7 cellular contexts compared by ENCODE assay signal in genomic region chr5:36728697-36729543, GRCh38.
DNase-seq lines count a peak whose midpoint lies in the region; ATAC-seq and TF ChIP-seq lines count a peak whose summit lies in the region.

No MANE protein-coding gene starts in this region.

- CTCF ChIA-PET in OCI-LY7 (lab: Charles Lee; ENCODE audit: unreplicated experiment): interaction anchor here (0.7 kb wide), 1 partner anchor 17 kb away, joined by 4 read pairs; no protein-coding TSS in a partner anchor

- no peaks in the 10 kb centered on the region for H3K27me3 ChIP-seq in lung (ENCODE audit: control insufficient read depth, insufficient read depth)

- in situ Hi-C loops in KBM-7 (cut with MboI; ENCODE audit: low pct_unique_long_range_greater_than_20kb, low sequenced_read_pairs): loop anchor here (25.0 kb wide), 1 partner anchor 133 kb away; no protein-coding TSS in a partner anchor

- H3K79me2 ChIP-seq in OCI-LY7 (ENCODE audit: insufficient read depth, low read depth, low read length): no peaks in the 10 kb centered on the region

- no peaks in the 10 kb centered on the region for H3K9me3 ChIP-seq in OCI-LY7 (ENCODE audit: low read length)
- H3K9me3 ChIP-seq in lung (ENCODE audit: control insufficient read depth in 2 of 2, insufficient read depth in 1 of 2, low read length in 1 of 2): no peaks in the 10 kb centered on the region

- no peak overlapping the region for H3K4me3 ChIP-seq in OCI-LY7 (ENCODE audit: low read depth, low read length, poor library complexity, severe bottlenecking)
- no peak overlapping the region for H3K4me3 ChIP-seq in lung

- H3K36me3 ChIP-seq in OCI-LY7 (ENCODE audit: insufficient read depth, low read length) (no peaks in the 10 kb centered on the region), lung (ENCODE audit: control insufficient read depth in 2 of 2, insufficient read depth in 2 of 2, low read length in 2 of 2) (no peaks in the 10 kb centered on the region)

- WGBS in lung, 2 donors: 38 to 39% methylated on average over 6 of the region's 6 CpGs

- H3K27ac ChIP-seq in OCI-LY7 (ENCODE audit: low read depth, low read length, poor library complexity, severe bottlenecking) (no peak overlapping the region), lung (ENCODE audit: low read depth in 1 of 2, low read length in 1 of 2) (no peak overlapping the region)

- peaks cover 16% of the 10 kb centered on the region for H3K4me1 ChIP-seq in OCI-LY7 (ENCODE audit: insufficient read depth, low read length, poor library complexity, severe bottlenecking)
- peaks cover 0 to 2% of the 10 kb centered on the region in 2 donors for H3K4me1 ChIP-seq in lung (ENCODE audit: control insufficient read depth in 2 of 2, insufficient read depth in 2 of 2, low read length in 2 of 2)

- BruUV-seq in OCI-LY7 (replicated peaks; lab: Mats Ljungman, UMichigan): no TSS peak

- no peaks in the 10 kb centered on the region for H3K9me2 ChIP-seq in OCI-LY7 (ENCODE audit: insufficient read depth, low read length)

- intact Hi-C loops in OCI-LY7 (cut with micrococcal nuclease; ENCODE audit: unreplicated experiment): loop anchor here (5.0 kb wide), 1 partner anchor 273 kb away; no protein-coding TSS in a partner anchor

- no peaks in the 10 kb centered on the region for H4K20me1 ChIP-seq in OCI-LY7 (ENCODE audit: insufficient read depth, low read length)

- TF ChIP-seq CTCF in OCI-LY7 (conservative IDR thresholded peaks at IDR 0.05; ENCODE audit: low read length) (peak; percentile 90), lung (IDR thresholded peaks at IDR 0.05; ENCODE audit: control extremely low read depth, extremely low read depth) (no peak)

- H3K4me2 ChIP-seq in OCI-LY7 (ENCODE audit: low read length): no peak overlapping the region

- peak; percentile 78 for DNase-seq in ELR (ENCODE audit: low read depth)
- peak; percentile 70 for DNase-seq in KBM-7
- DNase-seq in OCI-LY7 (ENCODE audit: low spot score): peak; percentile 73
- peak; percentile 56 for DNase-seq in cerebellum (ENCODE audit: low spot score)
- DNase-seq in lung (ENCODE audit: low spot score): no peak
- no peak for DNase-seq in HuH-7 (ENCODE audit: low spot score)

- ATAC-seq in lung (ENCODE audit: insufficient read depth, low FRiP score) (peak; percentile 43), GM18502 (IDR thresholded peaks at IDR 0.05; ENCODE audit: poor library complexity, unreplicated experiment) (no peak)

- H2AFZ ChIP-seq in OCI-LY7 (ENCODE audit: low read length): no peak overlapping the region

- POLR2A ChIA-PET in OCI-LY7 (lab: Charles Lee): interaction anchor here (0.7 kb wide), 2 partner anchors 8 to 259 kb away, joined by 3 to 6 read pairs; no protein-coding TSS in a partner anchor

Comparison
In these comparisons a context has a peak if more than half of its experiments do, and no peak if none do; other contexts are left out.
1. DNase-seq: peak in ELR (single experiment), KBM-7 (single experiment), OCI-LY7 (single experiment) and cerebellum (single experiment); none in lung (single experiment) and HuH-7 (single experiment).